8 cellular contexts compared by ENCODE assay signal in genomic region chr16:19086322-19087199, GRCh38. TPM values are rescaled to one million over a fixed set of nuclear protein-coding genes. Genes with fewer than 3 reads are reported as not detected.
DNase-seq lines count a peak whose midpoint lies in the region; ATAC-seq and TF ChIP-seq lines count a peak whose summit lies in the region.

No MANE protein-coding gene starts in this region.

- peak; percentile 33 for TF ChIP-seq POLR2A in GM18505 (IDR thresholded peaks at IDR 0.05; ENCODE audit: borderline replicate concordance, extremely low read depth, insufficient read depth, insufficient read length)

- H3K36me3 ChIP-seq in left lung, result peaks cover 0 to 6% of the 10 kb centered on the region in 2 donors

- peak; percentile 66 for ATAC-seq in GM18505 (IDR thresholded peaks at IDR 0.05; ENCODE audit: unreplicated experiment)
- peak; percentile 82 for ATAC-seq in HG03159 (IDR thresholded peaks at IDR 0.05; ENCODE audit: unreplicated experiment)
- ATAC-seq in left lung, result peak; percentile 100

- intact Hi-C loops in left lung (cut with DNase I), result loop anchor here in 1 of 2 donors (10.0 kb wide), 1 partner anchor 78 kb away; the partner anchor contains the start of gene SYT17

- H3K27me3 ChIP-seq in left lung, result peaks cover 0 to 12% of the 10 kb centered on the region in 2 donors

- peak overlapping the region in 1 of 2 donors; percentile 14 for H3K27ac ChIP-seq in left lung

- H3K9me3 ChIP-seq in left lung, result no peaks in the 10 kb centered on the region

- H3K4me3 ChIP-seq in left lung, result peak overlapping the region; percentile 34 to 36

- DNase-seq in 8988T (peak; percentile 61), NCI-H446 (lab: John Stamatoyannopoulos, UW) (peak; percentile 25 to 76), dedifferentiated amniotic fluid mesenchymal stem cell (ENCODE audit: extremely low spot score) (peak; percentile 94), left lung (peak; percentile 91 to 99)
- peak; percentile 87 for DNase-seq in activated CD4-positive, alpha-beta T cell treated with anti-CD3 and anti-CD28 coated beads for 48 hours
- DNase-seq in stimulated activated CD4-positive, alpha-beta T cell treated with anti-CD3 and anti-CD28 coated beads, Interleukin-2, amount 100 ng/mL, for 24 hours, result peak; percentile 83 to 87

- peak; percentile 98 to 99 for TF ChIP-seq CTCF in left lung (IDR thresholded peaks at IDR 0.05)

- peaks cover 7 to 18% of the 10 kb centered on the region in 2 donors for H3K4me1 ChIP-seq in left lung

RNA-seq across cellular contexts. Expression of gene COQ7, which starts 19.1 kb away (rescaled TPM):
- total RNA-seq in left lung, result 10 to 100 TPM; 15.1 to 16.4 TPM

RNA-seq across cellular contexts. Expression of gene ITPRIPL2, which starts 27.2 kb away (rescaled TPM):
- 10 to 100 TPM; 67.6 to 82.7 TPM for total RNA-seq in left lung
